ENCODE assay signal across 1 cellular context in genomic region chr1:92749024-92749634, GRCh38.
TF ChIP-seq lines count a peak whose summit lies in the region.

No MANE protein-coding gene starts in this region.

TF ChIP-seq in WTC11, 78 proteins besides CTCF, POLR2A, EP300 and RAD21 (continued from another document):
- TF ChIP-seq ZNF425 (CRISPR knock-in tag; conservative IDR thresholded peaks at IDR 0.05) = no peak
- no peak for TF ChIP-seq E2F5 (CRISPR knock-in tag; IDR thresholded peaks at IDR 0.05)
- no peak for TF ChIP-seq STAT6 (CRISPR knock-in tag; conservative IDR thresholded peaks at IDR 0.05; ENCODE audit: low read depth)
- no peak for TF ChIP-seq MLX (CRISPR knock-in tag; IDR thresholded peaks at IDR 0.05)
- no peak for TF ChIP-seq ZNF416 (CRISPR knock-in tag; IDR thresholded peaks at IDR 0.05)
- no peak for TF ChIP-seq CDX4 (CRISPR knock-in tag; IDR thresholded peaks at IDR 0.05; ENCODE audit: borderline replicate concordance)
- TF ChIP-seq SMAD4 (CRISPR knock-in tag; IDR thresholded peaks at IDR 0.05) = no peak
